21 cellular contexts compared by ENCODE assay signal in genomic region chr18:50432915-50433314, GRCh38. TPM values are rescaled to one million over a fixed set of nuclear protein-coding genes. Genes with fewer than 3 reads are reported as not detected.
"Had no signal": no experiment of that assay in that cellular context is flagged by ENCODE, and none has a peak within 500 bp of the region (broad histone marks: within the 10 kb centered on the region; RNA-seq: fewer than 3 reads in every experiment).

No MANE protein-coding gene starts in this region.

- H3K79me2 ChIP-seq: hepatocyte, parathyroid adenoma had no signal

- DNase-seq: cortex of kidney; dorsolateral prefrontal cortex; effector CD8-positive, alpha-beta T cell; esophagus squamous epithelium; foreskin melanocyte; left ventricle myocardium inferior; lower lobe of right lung; mesenchymal stem cell; naive thymus-derived CD4-positive, alpha-beta T cell; nephron progenitor cell; psoas muscle; stimulated activated CD4-positive, alpha-beta T cell treated with anti-CD3 and anti-CD28 coated beads, Interleukin-2, amount 100 ng/mL, for 24 hours; stimulated activated CD4-positive, alpha-beta T cell treated with anti-CD3 and anti-CD28 coated beads, Interleukin-4, amount 100 ng/mL, for 4 hours; stimulated activated naive B cell treated with anti-CD40 and anti-IgM and Interleukin-4, amounts not matched to agents 10 μg/mL and 1 μg/mL and 100 μg/mL, for 72 hours; stimulated activated naive CD8-positive, alpha-beta T cell treated with anti-CD3 and anti-CD28 coated beads, Interleukin-15, amount 100 ng/mL, for 72 hours; testis; upper lobe of right lung had no signal

- H3K27me3 ChIP-seq: dorsolateral prefrontal cortex, esophagus squamous epithelium, hepatocyte, testis, tibial nerve, upper lobe of right lung had no signal

- ATAC-seq: lower lobe of right lung; naive thymus-derived CD4-positive, alpha-beta T cell; psoas muscle; sciatic nerve; stimulated activated naive B cell treated with anti-CD40 and anti-IgM and Interleukin-4, amounts not matched to agents 10 μg/mL and 1 μg/mL and 100 μg/mL, for 72 hours; stimulated activated naive CD8-positive, alpha-beta T cell treated with anti-CD3 and anti-CD28 coated beads, Interleukin-15, amount 100 ng/mL, for 72 hours; upper lobe of right lung had no signal

- H3K27ac ChIP-seq: dorsolateral prefrontal cortex, esophagus squamous epithelium, hepatocyte, left ventricle myocardium inferior, lower lobe of right lung, parathyroid adenoma, psoas muscle, testis, tibial nerve, upper lobe of right lung had no signal

- H3K36me3 ChIP-seq: esophagus squamous epithelium, left ventricle myocardium inferior, lower lobe of right lung, tibial nerve, upper lobe of right lung had no signal

- H3K4me2 ChIP-seq: hepatocyte had no signal

- H3K9me3 ChIP-seq: esophagus squamous epithelium, left ventricle myocardium inferior, lower lobe of right lung, psoas muscle, testis, tibial nerve, upper lobe of right lung had no signal

- H3K4me3 ChIP-seq: dorsolateral prefrontal cortex, esophagus squamous epithelium, hepatocyte, left ventricle myocardium inferior, lower lobe of right lung, psoas muscle, testis, tibial nerve, upper lobe of right lung had no signal

- H3K4me1 ChIP-seq: esophagus squamous epithelium, left ventricle myocardium inferior, lower lobe of right lung, parathyroid adenoma, psoas muscle, testis, tibial nerve, upper lobe of right lung had no signal

- H3K9ac ChIP-seq: parathyroid adenoma had no signal

- H2AFZ ChIP-seq: hepatocyte, parathyroid adenoma had no signal

RNA-seq across cellular contexts. Expression of gene SKA1, which starts 58.1 kb away (rescaled TPM):
- total RNA-seq: tibial nerve had no signal
